1 cellular context compared by ENCODE assay signal in genomic region chr2:46308081-46308480, GRCh38.
TF ChIP-seq lines count a peak whose summit lies in the region.

No MANE protein-coding gene starts in this region.

TF ChIP-seq in K562, 482 proteins besides CTCF, POLR2A, EP300 and RAD21 (continued from another document):
- TF ChIP-seq E2F8 (IDR thresholded peaks at IDR 0.05; ENCODE audit: low read depth, partially characterized antibody) (no peak), ELF2 (CRISPR knock-in tag; IDR thresholded peaks at IDR 0.05) (no peak)
TF ChIP-seq in K562: peak in this region for 1.
